ENCODE assay signal across 7 cellular contexts in genomic region chr17:80258296-80258695, GRCh38. TPM values are rescaled to one million over a fixed set of nuclear protein-coding genes. Genes with fewer than 3 reads are reported as not detected.
DNase-seq lines count a peak whose midpoint lies in the region; ATAC-seq, FAIRE-seq and TF ChIP-seq lines count a peak whose summit lies in the region.
"Not testable (repeated sequence)": the region's sequence is repeated elsewhere in the genome, so short reads cannot be mapped to it uniquely, and the experiment has no call there.

No MANE protein-coding gene starts in this region.

- TF ChIP-seq CTCF in GM12865 (IDR thresholded peaks at IDR 0.05; ENCODE audit: insufficient read depth, low read depth, low read length, missing control alignments); RWPE1 (conservative IDR thresholded peaks at IDR 0.05; ENCODE audit: low read depth); H1 (IDR thresholded peaks at IDR 0.05; ENCODE audit: control extremely low read depth in 1 of 3, insufficient read depth in 1 of 3, low read depth in 1 of 3, low read length in 3 of 3); spleen (IDR thresholded peaks at IDR 0.05 in 8 of 11, conservative IDR thresholded peaks at IDR 0.05 in 3 of 11): not testable (repeated sequence)

- H2AFZ ChIP-seq in H1 (ENCODE audit: low read length) = not testable (repeated sequence)

- H3K4me1 Mint-ChIP-seq in activated CD4-positive, alpha-beta memory T cell treated with anti-CD3 and anti-CD28 coated beads, Interleukin-2, amount 10 ng/mL, durations not matched to agents 7 days and 5 days = peaks cover 80% of the 10 kb centered on the region
- H3K4me1 Mint-ChIP-seq in naive B cell = peaks cover 26 to 41% (median 30%) of the 10 kb centered on the region in 3 donors

- H2AK5ac ChIP-seq in H1 (ENCODE audit: low read depth, low read length) = not testable (repeated sequence)

- H3K36me3 ChIP-seq in H1 (ENCODE audit: control insufficient read depth in 2 of 4, insufficient read depth in 4 of 4, low read length in 3 of 4); spleen: not testable (repeated sequence)

- not testable (repeated sequence) for H3K23ac ChIP-seq in H1 (ENCODE audit: insufficient read length)

- peak overlapping the region; percentile 71 for H2BK120ac ChIP-seq in H1 (replicated peaks; ENCODE audit: low read depth, low read length)

- H3K4ac ChIP-seq in H1 (replicated peaks; ENCODE audit: insufficient read length, low read depth, low read length) = not testable (repeated sequence)

- not testable (repeated sequence) for H3K27me3 Mint-ChIP-seq in activated CD4-positive, alpha-beta memory T cell treated with anti-CD3 and anti-CD28 coated beads, Interleukin-2, amount 10 ng/mL, durations not matched to agents 7 days and 5 days; naive B cell

- H2BK20ac ChIP-seq in H1 (ENCODE audit: low read length) = not testable (repeated sequence)

- H3K4me2 ChIP-seq in H1 (ENCODE audit: insufficient read depth in 1 of 2, low read depth in 2 of 2, low read length in 2 of 2) = 0 out of 4 replicates have a peak overlapping the region, but pooled peaks of 1 of the 2 experiments have one; percentile 26

- H3K4me3 ChIP-seq in GM12865 (ENCODE audit: low read depth, low read length); H1 (ENCODE audit: extremely low read depth in 1 of 4, insufficient read depth in 2 of 4, low read depth in 3 of 4, low read length in 4 of 4); spleen: not testable (repeated sequence)

- H2BK15ac ChIP-seq in H1 (ENCODE audit: low read length) = not testable (repeated sequence)

- not testable (repeated sequence) for TF ChIP-seq RAD21 in H1 (IDR thresholded peaks at IDR 0.05 in 1 of 2, conservative IDR thresholded peaks at IDR 0.05 in 1 of 2; ENCODE audit: low read depth in 2 of 2, low read length in 2 of 2)

- not testable (repeated sequence) for TF ChIP-seq EP300 in H1 (IDR thresholded peaks at IDR 0.05; ENCODE audit: borderline replicate concordance in 1 of 2, low read depth in 2 of 2, low read length in 2 of 2)

- H4K20me1 ChIP-seq in H1 (replicated peaks in 1 of 2; ENCODE audit: control insufficient read depth in 1 of 2, insufficient read depth in 2 of 2, low read length in 2 of 2) = not testable (repeated sequence)

- H3K4me3 Mint-ChIP-seq in activated CD4-positive, alpha-beta memory T cell treated with anti-CD3 and anti-CD28 coated beads, Interleukin-2, amount 10 ng/mL, durations not matched to agents 7 days and 5 days = peak overlapping the region; percentile 92
- H3K4me3 Mint-ChIP-seq in naive B cell = peak overlapping the region; percentile 23 to 98 (median 91)

- intact Hi-C loops in spleen (cut with DNase I; ENCODE audit: low total_unique reads) = not testable (repeated sequence)

- H3K36me3 Mint-ChIP-seq in activated CD4-positive, alpha-beta memory T cell treated with anti-CD3 and anti-CD28 coated beads, Interleukin-2, amount 10 ng/mL, durations not matched to agents 7 days and 5 days (ENCODE audit: low read depth) = peaks cover 12% of the 10 kb centered on the region
- peaks cover 12 to 15% of the 10 kb centered on the region in 2 donors for H3K36me3 Mint-ChIP-seq in activated naive CD4-positive, alpha-beta T cell treated with anti-CD3 and anti-CD28 coated beads, Interleukin-2, amount 50 U/mL, for 72 hours
- H3K36me3 Mint-ChIP-seq in naive B cell = not testable (repeated sequence)

- not testable (repeated sequence) for H3K9ac ChIP-seq in H1 (replicated peaks in 1 of 4; ENCODE audit: extremely low read depth in 1 of 4, low read depth in 3 of 4, low read length in 3 of 4)

- not testable (repeated sequence) for H4K5ac ChIP-seq in H1 (ENCODE audit: insufficient read length, low read depth, low read length)

- H2BK5ac ChIP-seq in H1 (ENCODE audit: low read depth, low read length) = not testable (repeated sequence)

- H3K23me2 ChIP-seq in H1 (ENCODE audit: low read depth, low read length) = not testable (repeated sequence)

- ATAC-seq in activated naive CD4-positive, alpha-beta T cell treated with anti-CD3 and anti-CD28 coated beads, Interleukin-2, amount 50 U/mL, for 72 hours = peak; percentile 13 to 25
- not testable (repeated sequence) for ATAC-seq in naive B cell (ENCODE audit: low read depth in 2 of 2)

- peak; percentile 58 for DNase-seq in GM12865 (ENCODE audit: low read depth)
- DNase-seq in RWPE1 (ENCODE audit: low spot score); activated CD4-positive, alpha-beta memory T cell treated with anti-CD3 and anti-CD28 coated beads, Interleukin-2, amount 10 ng/mL, durations not matched to agents 7 days and 5 days; activated naive CD4-positive, alpha-beta T cell treated with anti-CD3 and anti-CD28 coated beads, Interleukin-2, amount 50 U/mL, for 72 hours (ENCODE audit: low spot score in 2 of 2); H1 (ENCODE audit: low read depth in 1 of 2, low spot score in 2 of 2); naive B cell; spleen: not testable (repeated sequence)

- not testable (repeated sequence) for H4K91ac ChIP-seq in H1 (replicated peaks; ENCODE audit: insufficient read length, low read length)

- not testable (repeated sequence) for H3K9me3 ChIP-seq in H1 (ENCODE audit: insufficient read depth in 2 of 2, low read depth in 1 of 2, low read length in 1 of 2); spleen

- H3K4me1 ChIP-seq in H1 (replicated peaks in 1 of 4; ENCODE audit: control insufficient read depth in 3 of 4, insufficient read depth in 4 of 4, low read length in 3 of 4) (peaks cover 9 to 22% (median 19%) of the 10 kb centered on the region in 4 experiments), spleen (peaks cover 14 to 74% (median 64%) of the 10 kb centered on the region in 6 donors)

- not testable (repeated sequence) for H3K56ac ChIP-seq in H1 (replicated peaks; ENCODE audit: insufficient read length, low read depth, low read length)

- TF ChIP-seq POLR2A in H1 (IDR thresholded peaks at IDR 0.05; ENCODE audit: control extremely low read depth in 1 of 2, low read depth in 2 of 2, low read length in 2 of 2); spleen (IDR thresholded peaks at IDR 0.05): not testable (repeated sequence)

- H3K79me2 ChIP-seq in H1 (ENCODE audit: control insufficient read depth in 1 of 2, insufficient read depth in 2 of 2, low read length in 2 of 2) = not testable (repeated sequence)

- not testable (repeated sequence) for H3K79me1 ChIP-seq in H1 (ENCODE audit: low read depth, low read length)

- FAIRE-seq in H1 (lab: Jason Lieb, UNC) = not testable (repeated sequence)

- not testable (repeated sequence) for H3K18ac ChIP-seq in H1 (ENCODE audit: extremely low read depth, low read length)

- not testable (repeated sequence) for H3K9me3 Mint-ChIP-seq in activated CD4-positive, alpha-beta memory T cell treated with anti-CD3 and anti-CD28 coated beads, Interleukin-2, amount 10 ng/mL, durations not matched to agents 7 days and 5 days; activated naive CD4-positive, alpha-beta T cell treated with anti-CD3 and anti-CD28 coated beads, Interleukin-2, amount 50 U/mL, for 72 hours; naive B cell

- peak overlapping the region; percentile 75; the same call in 1 of the 2 replicates for H2BK12ac ChIP-seq in H1 (ENCODE audit: low read depth, low read length)

- POLR2A ChIA-PET in RWPE1 (lab: Yijun Ruan, JAX; ENCODE audit: low non-redundant PET) (interaction anchor here (0.5 kb wide), 1 partner anchor 150 kb away, joined by 3 read pairs; no protein-coding TSS in a partner anchor), H1 (lab: Charles Lee; ENCODE audit: partially characterized antibody) (interaction anchor here (0.7 to 2.4 kb wide), 7 partner anchors 12 to 116 kb away, joined by 3 to 9 read pairs (median 3); no protein-coding TSS in a partner anchor)
- POLR2A ChIA-PET in activated CD4-positive, alpha-beta memory T cell treated with anti-CD3 and anti-CD28 coated beads, Interleukin-2, amount 10 ng/mL, durations not matched to agents 7 days and 5 days (lab: Charles Lee) = interaction anchor here (1.3 to 19.7 kb wide), 8 partner anchors 13 to 157 kb away, joined by 3 to 390 read pairs (median 6); partner anchors contain the start of genes GAA, RNF213, SGSH and SLC26A11

- CTCF ChIA-PET in RWPE1 (lab: Yijun Ruan, JAX) (interaction anchor here (0.7 kb wide), 1 partner anchor 118 kb away, joined by 3 read pairs; no protein-coding TSS in a partner anchor), H1 (lab: Charles Lee; ENCODE audit: partially characterized antibody) (interaction anchor here (0.6 kb wide), 1 partner anchor 1996 kb away, joined by 4 read pairs; no protein-coding TSS in a partner anchor)
- CTCF ChIA-PET in activated CD4-positive, alpha-beta memory T cell treated with anti-CD3 and anti-CD28 coated beads, Interleukin-2, amount 10 ng/mL, durations not matched to agents 7 days and 5 days (lab: Charles Lee) = interaction anchor here (0.6 to 1.9 kb wide), 2 partner anchors 26 to 157 kb away, joined by 3 to 7 read pairs; partner anchors contain the start of gene GAA

- H3K27ac ChIP-seq in RWPE1 (peak overlapping the region; percentile 98), spleen (peak overlapping the region in 5 of 8 donors; percentile 51 to 98 (median 94))
- H3K27ac ChIP-seq in H1 (ENCODE audit: low read depth, low read length) = not testable (repeated sequence)

- H3K14ac ChIP-seq in H1 (ENCODE audit: insufficient read length) = not testable (repeated sequence)

- not testable (repeated sequence) for H4K8ac ChIP-seq in H1 (ENCODE audit: extremely low read depth, insufficient read depth, low read length)

- not testable (repeated sequence) for H3K27me3 ChIP-seq in H1 (replicated peaks in 1 of 4; ENCODE audit: control insufficient read depth in 3 of 4, extremely low read depth in 1 of 4, insufficient read depth in 3 of 4, low read length in 3 of 4); spleen (replicated peaks in 1 of 7)

- H3K27ac Mint-ChIP-seq in activated CD4-positive, alpha-beta memory T cell treated with anti-CD3 and anti-CD28 coated beads, Interleukin-2, amount 10 ng/mL, durations not matched to agents 7 days and 5 days = peak overlapping the region; percentile 96
- peak overlapping the region; percentile 94 to 98 for H3K27ac Mint-ChIP-seq in activated naive CD4-positive, alpha-beta T cell treated with anti-CD3 and anti-CD28 coated beads, Interleukin-2, amount 50 U/mL, for 72 hours
- H3K27ac Mint-ChIP-seq in naive B cell = peak overlapping the region; percentile 3 to 97 (median 76)

- 87% methylated on average over 2 of the region's 2 CpGs; no CpG with 5 or more reads in 1 of the 2 experiments for WGBS in H1 (ENCODE audit: extremely low coverage in 1 of 2, insufficient coverage in 1 of 2, insufficient read length in 1 of 2, insufficient replicate concordance in 2 of 2, low coverage in 1 of 2, low lambda C conversion rate in 2 of 2, missing lambda C conversion rate in 1 of 2), 2 experiments
- 65 to 84% (median 76%) methylated on average over 2 of the region's 2 CpGs for WGBS in spleen, 5 donors

RNA-seq across cellular contexts. Expression of gene RNF213, which starts 2.4 kb away (rescaled TPM):
- total RNA-seq in activated CD4-positive, alpha-beta memory T cell treated with anti-CD3 and anti-CD28 coated beads, Interleukin-2, amount 10 ng/mL, durations not matched to agents 7 days and 5 days = 100 to 1,000 TPM; 787 to 849 TPM
- total RNA-seq in activated naive CD4-positive, alpha-beta T cell treated with anti-CD3 and anti-CD28 coated beads, Interleukin-2, amount 50 U/mL, for 72 hours = 100 to 1,000 TPM; 415 to 602 TPM
- 62.1 and 62.8 TPM in 2 replicates for total RNA-seq in H1 (2021; fragmentation: NEBNext Ultra II Directional; extraction: Animal tissue kit (Norgen Biotek cat#: 25700))
- polyA plus RNA-seq in H1 (2011; rRNA removed) (30.4 and 33.8 TPM in 2 replicates), naive B cell (ENCODE audit: low read depth in 6 of 6) (10 to 100 TPM in 5 of 6 donors, 1 to 10 TPM in 1; 9.2 to 34.7 (median 18.3) TPM), spleen (10 to 100 TPM; 36.7 to 78.7 (median 57.0) TPM)
- 29.3 TPM for polyA plus RNA-seq in H1 (2011; cell fraction: cytosol; rRNA removed)
- polyA plus RNA-seq in H1 (2011; cell fraction: nucleus; rRNA removed) = 278 TPM
- polyA plus RNA-seq in H1 (2012, experiment 1 of 2) = 41.4 to 55.4 TPM (median 46.9 TPM) in 4 replicates
- 4.1 TPM for polyA plus RNA-seq in H1 (2012, experiment 2 of 2)
- 26.5 TPM for polyA plus RNA-seq in H1 (2013, experiment 1 of 2)
- polyA plus RNA-seq in H1 (2013, experiment 2 of 2) = 21.3 TPM
- polyA minus RNA-seq in H1 (2011; rRNA and poly(A)+ RNA removed) = 118 and 169 TPM in 2 replicates
- 76.0 TPM for polyA minus RNA-seq in H1 (2011; cell fraction: cytosol; rRNA and poly(A)+ RNA removed)
- polyA minus RNA-seq in H1 (2011; cell fraction: nucleus; rRNA and poly(A)+ RNA removed) = 166 TPM
- 100 to 1,000 TPM; 303 to 481 (median 353) TPM for total RNA-seq in spleen

RNA-seq across cellular contexts. Expression of gene SLC26A11, which starts 38.1 kb away (rescaled TPM):
- 10 to 100 TPM; 16.0 to 20.0 TPM for total RNA-seq in activated CD4-positive, alpha-beta memory T cell treated with anti-CD3 and anti-CD28 coated beads, Interleukin-2, amount 10 ng/mL, durations not matched to agents 7 days and 5 days
- 10 to 100 TPM in 1 of 2 donors, 1 to 10 TPM in 1; 7.5 to 13.1 TPM for total RNA-seq in activated naive CD4-positive, alpha-beta T cell treated with anti-CD3 and anti-CD28 coated beads, Interleukin-2, amount 50 U/mL, for 72 hours
- total RNA-seq in H1 (2021; fragmentation: NEBNext Ultra II Directional; extraction: Animal tissue kit (Norgen Biotek cat#: 25700)) = 15.5 and 18.2 TPM in 2 replicates
- polyA plus RNA-seq in H1 (2011; rRNA removed) = 25.9 and 36.4 TPM in 2 replicates
- polyA plus RNA-seq in H1 (2011; cell fraction: cytosol; rRNA removed) = 17.5 TPM
- polyA plus RNA-seq in H1 (2011; cell fraction: nucleus; rRNA removed) = 102 TPM
- 15.1 to 18.1 TPM (median 17.1 TPM) in 4 replicates for polyA plus RNA-seq in H1 (2012, experiment 1 of 2)
- polyA plus RNA-seq in H1 (2012, experiment 2 of 2) = 14.0 TPM
- polyA plus RNA-seq in H1 (2013, experiment 1 of 2) = 17.1 TPM
- polyA plus RNA-seq in H1 (2013, experiment 2 of 2) = 15.3 TPM
- 11.4 and 14.1 TPM in 2 replicates for polyA minus RNA-seq in H1 (2011; rRNA and poly(A)+ RNA removed)
- 6.9 TPM for polyA minus RNA-seq in H1 (2011; cell fraction: cytosol; rRNA and poly(A)+ RNA removed)
- 34.6 TPM for polyA minus RNA-seq in H1 (2011; cell fraction: nucleus; rRNA and poly(A)+ RNA removed)
- 1 to 10 TPM; 1.6 to 9.5 (median 7.4) TPM for polyA plus RNA-seq in naive B cell (ENCODE audit: low read depth in 6 of 6)
- total RNA-seq in spleen = 10 to 100 TPM; 22.8 to 39.7 (median 33.9) TPM
- polyA plus RNA-seq in spleen = 10 to 100 TPM in 1 of 3 donors, 1 to 10 TPM in 2; 6.8 to 22.4 (median 8.2) TPM

RNA-seq across cellular contexts. Expression of gene SGSH, which starts 38.2 kb away (rescaled TPM):
- total RNA-seq in activated CD4-positive, alpha-beta memory T cell treated with anti-CD3 and anti-CD28 coated beads, Interleukin-2, amount 10 ng/mL, durations not matched to agents 7 days and 5 days = 10 to 100 TPM; 56.5 to 61.1 TPM
- total RNA-seq in activated naive CD4-positive, alpha-beta T cell treated with anti-CD3 and anti-CD28 coated beads, Interleukin-2, amount 50 U/mL, for 72 hours = 10 to 100 TPM; 34.8 to 39.0 TPM
- total RNA-seq in H1 (2021; fragmentation: NEBNext Ultra II Directional; extraction: Animal tissue kit (Norgen Biotek cat#: 25700)) = 15.6 and 19.6 TPM in 2 replicates
- polyA plus RNA-seq in H1 (2011; rRNA removed) (18.0 and 39.2 TPM in 2 replicates), naive B cell (ENCODE audit: low read depth in 6 of 6) (10 to 100 TPM; 12.3 to 38.5 (median 22.4) TPM), spleen (10 to 100 TPM; 23.6 to 63.4 (median 51.9) TPM)
- polyA plus RNA-seq in H1 (2011; cell fraction: cytosol; rRNA removed) = 15.0 TPM
- polyA plus RNA-seq in H1 (2011; cell fraction: nucleus; rRNA removed) = 67.1 TPM
- 12.4 to 20.3 TPM (median 15.5 TPM) in 4 replicates for polyA plus RNA-seq in H1 (2012, experiment 1 of 2)
- 9.4 TPM for polyA plus RNA-seq in H1 (2012, experiment 2 of 2)
- 15.4 TPM for polyA plus RNA-seq in H1 (2013, experiment 1 of 2)
- 14.5 TPM for polyA plus RNA-seq in H1 (2013, experiment 2 of 2)
- 7.3 and 12.8 TPM in 2 replicates for polyA minus RNA-seq in H1 (2011; rRNA and poly(A)+ RNA removed)
- 10.8 TPM for polyA minus RNA-seq in H1 (2011; cell fraction: cytosol; rRNA and poly(A)+ RNA removed)
- polyA minus RNA-seq in H1 (2011; cell fraction: nucleus; rRNA and poly(A)+ RNA removed) = 22.3 TPM
- 100 to 1,000 TPM in 3 of 7 donors, 10 to 100 TPM in 4; 85.9 to 137 (median 95.1) TPM for total RNA-seq in spleen
